Comparison of ENCODE assay signal across 9 cellular contexts in the genomic region with DNA sequence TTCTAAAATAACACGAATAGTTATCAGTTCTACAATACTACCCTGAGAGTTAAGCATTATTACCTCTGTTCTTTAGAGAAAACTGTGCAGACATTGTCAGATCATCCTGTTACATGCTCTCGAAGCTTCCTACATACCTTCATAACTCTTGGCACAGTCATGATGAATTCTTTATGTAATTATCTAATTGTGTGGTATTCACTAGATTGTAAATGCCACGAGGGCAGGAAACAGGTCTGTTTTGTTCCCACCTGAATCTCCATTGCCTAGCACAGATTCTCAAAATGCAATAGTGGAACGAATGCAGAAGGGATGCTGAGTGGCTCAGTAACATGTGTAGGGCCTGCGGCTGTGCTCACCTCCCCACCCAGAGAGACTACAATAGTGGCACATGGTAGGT. TPM values are rescaled to one million over a fixed set of nuclear protein-coding genes. Genes with fewer than 3 reads are reported as not detected.
"Had no signal": no experiment of that assay in that cellular context is flagged by ENCODE, and none has a peak within 500 bp of the region (broad histone marks: within the 10 kb centered on the region; RNA-seq: fewer than 3 reads in every experiment).

No MANE protein-coding gene starts in this region.

- H3K27ac Mint-ChIP-seq: H9, HFFc6, IgD-negative memory B cell had no signal

- H3K9ac ChIP-seq: KMS-11 had no signal

- ATAC-seq: HepG2 had no signal

- H3K9me3 Mint-ChIP-seq: H9, HFFc6, IgD-negative memory B cell had no signal

- H3K4me3 Mint-ChIP-seq: HFFc6, IgD-negative memory B cell had no signal

- H3K27ac ChIP-seq: HL-60, KMS-11 had no signal

- H3K4me2 ChIP-seq: KMS-11 had no signal

- DNase-seq: GOT3, H9, HCEC 1CT, HFFc6, KBM-7 had no signal

RNA-seq across cellular contexts. Expression of gene SYT2, which starts 3.4 kb away (rescaled TPM):
- total RNA-seq: HepG2 had no signal
- polyA plus RNA-seq: HepG2, IgD-negative memory B cell had no signal
